Comparison of ENCODE assay signal across 19 cellular contexts in genomic region chr7:16135628-16136027, GRCh38.
A peak's percentile ranks its signal among the peaks of the same experiment; 100 is the strongest.
DNase-seq lines count a peak whose midpoint lies in the region; ATAC-seq, FAIRE-seq and TF ChIP-seq lines count a peak whose summit lies in the region.
"Had no signal": no experiment of that assay in that cellular context is flagged by ENCODE, and none has a peak within 500 bp of the region (broad histone marks: within the 10 kb centered on the region; RNA-seq: fewer than 3 reads in every experiment).

No MANE protein-coding gene starts in this region.

- TF ChIP-seq POLR2A in H54 (IDR thresholded peaks at IDR 0.05; ENCODE audit: low read depth, low read length): no peak

- H3K4me1 ChIP-seq in SJCRH30: peaks cover 31% of the 10 kb centered on the region

- H3K4me3 Mint-ChIP-seq in nephron: no peak overlapping the region
- no peak overlapping the region for H3K4me3 Mint-ChIP-seq in type B pancreatic cell
- no peak overlapping the region for H3K4me3 Mint-ChIP-seq in activated naive CD4-positive, alpha-beta T cell treated with anti-CD3 and anti-CD28 coated beads for 36 hours
- H3K4me3 Mint-ChIP-seq: T-helper 17 cell had no signal

- H3K36me3 ChIP-seq in SJCRH30: no peaks in the 10 kb centered on the region

- H3K4me1 Mint-ChIP-seq in nephron (peaks cover 21% of the 10 kb centered on the region), type B pancreatic cell (ENCODE audit: unreplicated experiment) (no peaks in the 10 kb centered on the region)
- H3K4me1 Mint-ChIP-seq in activated naive CD4-positive, alpha-beta T cell treated with anti-CD3 and anti-CD28 coated beads for 36 hours (ENCODE audit: low read depth): no peaks in the 10 kb centered on the region

- H3K27me3 ChIP-seq in SJCRH30: no peaks in the 10 kb centered on the region

- H3K9me3 Mint-ChIP-seq in nephron (no peaks in the 10 kb centered on the region), type B pancreatic cell (no peaks in the 10 kb centered on the region)
- H3K9me3 Mint-ChIP-seq in activated naive CD4-positive, alpha-beta T cell treated with anti-CD3 and anti-CD28 coated beads for 36 hours: no peaks in the 10 kb centered on the region

- intact Hi-C loops in activated naive CD4-positive, alpha-beta T cell treated with anti-CD3 and anti-CD28 coated beads for 36 hours (cut with micrococcal nuclease): no loop called here

- FAIRE-seq in H54 (lab: Jason Lieb, UNC): peak; percentile 64

- DNase-seq in H54 (ENCODE audit: insufficient read length, low spot score) (no peak), SJCRH30 (peak in 1 of 2 experiments; percentile 73), dedifferentiated amniotic fluid mesenchymal stem cell (ENCODE audit: extremely low spot score) (peak; percentile 25), NOMO-1 (lab: John Stamatoyannopoulos, UW; ENCODE audit: unreplicated experiment in 2 of 2) (no peak), type B pancreatic cell (ENCODE audit: extremely low spot score, unreplicated experiment) (no peak)
- DNase-seq in activated naive CD4-positive, alpha-beta T cell treated with anti-CD3 and anti-CD28 coated beads for 36 hours: no peak
- DNase-seq: AML-193, DMS79, HCEC 1CT, KBM-7, NCI-H146, NCI-H2029 treated with DMSO at 0.1 percent for 48 hours, PC-3, SIG-M5, T-helper 17 cell had no signal

- H3K9me3 ChIP-seq in SJCRH30 (replicated peaks): no peaks in the 10 kb centered on the region

- H3K27ac Mint-ChIP-seq in nephron (peak overlapping the region in 2 of 3 experiments; percentile 70 to 86), type B pancreatic cell (no peak overlapping the region)
- H3K27ac Mint-ChIP-seq in activated naive CD4-positive, alpha-beta T cell treated with anti-CD3 and anti-CD28 coated beads for 36 hours: no peak overlapping the region
- H3K27ac Mint-ChIP-seq: T-helper 17 cell had no signal

- no peak overlapping the region for H3K4me3 ChIP-seq in SJCRH30

- no peak for ATAC-seq in HG02981 (IDR thresholded peaks at IDR 0.05; ENCODE audit: unreplicated experiment)
- ATAC-seq: PC-3, T-helper 17 cell had no signal

- H3K27ac ChIP-seq in SJCRH30: peak overlapping the region; percentile 47
- H3K27ac ChIP-seq: C4-2B, RWPE1 had no signal

- CTCF ChIA-PET in activated naive CD4-positive, alpha-beta T cell treated with anti-CD3 and anti-CD28 coated beads for 36 hours (lab: Charles Lee): no interaction called here

- H3K36me3 Mint-ChIP-seq in nephron (ENCODE audit: low read depth): no peaks in the 10 kb centered on the region
- H3K36me3 Mint-ChIP-seq in type B pancreatic cell: no peaks in the 10 kb centered on the region
- H3K36me3 Mint-ChIP-seq in activated naive CD4-positive, alpha-beta T cell treated with anti-CD3 and anti-CD28 coated beads for 36 hours (ENCODE audit: low read depth): no peaks in the 10 kb centered on the region

- TF ChIP-seq CTCF in nephron (IDR thresholded peaks at IDR 0.05; ENCODE audit: unreplicated experiment in 3 of 3) (no peak), type B pancreatic cell (conservative IDR thresholded peaks at IDR 0.05) (no peak)

- H3K27me3 Mint-ChIP-seq in nephron (ENCODE audit: low read depth): no peaks in the 10 kb centered on the region
- H3K27me3 Mint-ChIP-seq in type B pancreatic cell: no peaks in the 10 kb centered on the region
- H3K27me3 Mint-ChIP-seq in activated naive CD4-positive, alpha-beta T cell treated with anti-CD3 and anti-CD28 coated beads for 36 hours (ENCODE audit: low read depth): no peaks in the 10 kb centered on the region
- H3K27me3 Mint-ChIP-seq: T-helper 17 cell had no signal

Comparison
In these comparisons a context has a peak if more than half of its experiments do, and no peak if none do; other contexts are left out.
1. H3K27ac Mint-ChIP-seq: peak in nephron (2 of 3); none in type B pancreatic cell (single experiment) and activated naive CD4-positive, alpha-beta T cell treated with anti-CD3 and anti-CD28 coated beads for 36 hours (single experiment).